1 cellular context compared by ENCODE assay signal in genomic region chr4:73660808-73661207, GRCh38.
TF ChIP-seq lines count a peak whose summit lies in the region.

No MANE protein-coding gene starts in this region.

TF ChIP-seq in IMR-90, 13 proteins besides CTCF, POLR2A, EP300 and RAD21:
- TF ChIP-seq MXI1 (IDR thresholded peaks at IDR 0.05; ENCODE audit: borderline replicate concordance, low read depth, low read length) = no peak
- TF ChIP-seq BHLHE40 (IDR thresholded peaks at IDR 0.05; ENCODE audit: low read depth, low read length) = no peak
- TF ChIP-seq CEBPB (IDR thresholded peaks at IDR 0.05; ENCODE audit: low read depth, low read length) = no peak
- no peak for TF ChIP-seq USF2 (IDR thresholded peaks at IDR 0.05; ENCODE audit: low read depth, low read length)
- no peak for TF ChIP-seq ELK1 (IDR thresholded peaks at IDR 0.05; ENCODE audit: borderline replicate concordance, low read depth, low read length)
- TF ChIP-seq SMC3 (IDR thresholded peaks at IDR 0.05; ENCODE audit: low read depth, low read length) = no peak
- no peak for TF ChIP-seq CHD1 (IDR thresholded peaks at IDR 0.05; ENCODE audit: low read depth, low read length)
- TF ChIP-seq RCOR1 (IDR thresholded peaks at IDR 0.05; ENCODE audit: insufficient replicate concordance, low read length) = no peak
- no peak for TF ChIP-seq MAFK (IDR thresholded peaks at IDR 0.05; ENCODE audit: low read depth, low read length)
- no peak for TF ChIP-seq MAZ (IDR thresholded peaks at IDR 0.05; ENCODE audit: borderline replicate concordance, low read depth, low read length)
